28 cellular contexts compared by ENCODE assay signal in genomic region chr11:85893378-85893777, GRCh38. TPM values are rescaled to one million over a fixed set of nuclear protein-coding genes. Genes with fewer than 3 reads are reported as not detected.
"Had no signal": no experiment of that assay in that cellular context is flagged by ENCODE, and none has a peak within 500 bp of the region (broad histone marks: within the 10 kb centered on the region; RNA-seq: fewer than 3 reads in every experiment).

No MANE protein-coding gene starts in this region.

- H3K36me3 Mint-ChIP-seq: activated naive CD8-positive, alpha-beta T cell treated with anti-CD3 and anti-CD28 coated beads, Interleukin-2, amount 10 ng/mL, durations not matched to agents 7 days and 5 days; stimulated activated effector memory CD8-positive, alpha-beta T cell treated with anti-CD3 and anti-CD28 coated beads, Interleukin-12 subunit alpha, Interleukin-12 subunit beta, amount 100 ng/mL, for 72 hours had no signal

- H3K4me1 Mint-ChIP-seq: activated naive CD8-positive, alpha-beta T cell treated with anti-CD3 and anti-CD28 coated beads, Interleukin-2, amount 10 ng/mL, durations not matched to agents 7 days and 5 days; naive thymus-derived CD4-positive, alpha-beta T cell; stimulated activated effector memory CD8-positive, alpha-beta T cell treated with anti-CD3 and anti-CD28 coated beads, Interleukin-12 subunit alpha, Interleukin-12 subunit beta, amount 100 ng/mL, for 72 hours; stimulated activated naive CD8-positive, alpha-beta T cell treated with anti-CD3 and anti-CD28 coated beads, Interleukin-15, amount 100 ng/mL, for 72 hours had no signal

- H3K4me3 ChIP-seq: coronary artery, esophagus squamous epithelium, gastroesophageal sphincter, lower lobe of right lung, tibial nerve had no signal

- H3K79me2 ChIP-seq: parathyroid adenoma had no signal

- H3K9me3 ChIP-seq: esophagus squamous epithelium, gastroesophageal sphincter, lower lobe of right lung, neutrophil, tibial nerve had no signal

- H3K27ac Mint-ChIP-seq: activated naive CD4-positive, alpha-beta T cell treated with anti-CD3 and anti-CD28 coated beads for 36 hours; activated naive CD8-positive, alpha-beta T cell treated with anti-CD3 and anti-CD28 coated beads, Interleukin-2, amount 10 ng/mL, durations not matched to agents 7 days and 5 days; endodermal cell; naive thymus-derived CD4-positive, alpha-beta T cell; stimulated activated effector memory CD8-positive, alpha-beta T cell treated with anti-CD3 and anti-CD28 coated beads, Interleukin-12 subunit alpha, Interleukin-12 subunit beta, amount 100 ng/mL, for 72 hours; stimulated activated naive CD8-positive, alpha-beta T cell treated with anti-CD3 and anti-CD28 coated beads, Interleukin-15, amount 100 ng/mL, for 72 hours; WTC11 had no signal

- H3K27me3 ChIP-seq: esophagus squamous epithelium, gastroesophageal sphincter, neutrophil, tibial nerve had no signal

- H2AFZ ChIP-seq: parathyroid adenoma had no signal

- H3K4me3 Mint-ChIP-seq: activated naive CD4-positive, alpha-beta T cell treated with anti-CD3 and anti-CD28 coated beads for 36 hours; activated naive CD8-positive, alpha-beta T cell treated with anti-CD3 and anti-CD28 coated beads, Interleukin-2, amount 10 ng/mL, durations not matched to agents 7 days and 5 days; activated T-cell treated with anti-CD3 and anti-CD28 coated beads, Interleukin-2, amount 50 U/mL, for 4 hours; endodermal cell; naive thymus-derived CD4-positive, alpha-beta T cell; stimulated activated effector memory CD8-positive, alpha-beta T cell treated with anti-CD3 and anti-CD28 coated beads, Interleukin-12 subunit alpha, Interleukin-12 subunit beta, amount 100 ng/mL, for 72 hours; stimulated activated naive CD8-positive, alpha-beta T cell treated with anti-CD3 and anti-CD28 coated beads, Interleukin-15, amount 100 ng/mL, for 72 hours; WTC11 had no signal

- DNase-seq: activated CD4-positive, alpha-beta T cell treated with anti-CD3 and anti-CD28 coated beads, Interleukin-2, amount 50 U/mL, for 48 hours; activated CD8-positive, alpha-beta memory T cell treated with anti-CD3 and anti-CD28 coated beads, Interleukin-2, amount 50 U/mL, for 48 hours; activated naive CD4-positive, alpha-beta T cell treated with anti-CD3 and anti-CD28 coated beads for 36 hours; activated naive CD8-positive, alpha-beta T cell treated with anti-CD3 and anti-CD28 coated beads, Interleukin-2, amount 10 ng/mL, durations not matched to agents 7 days and 5 days; activated T-cell treated with anti-CD3 and anti-CD28 coated beads, Interleukin-2, amount 50 U/mL, for 4 hours; amygdala; endodermal cell; esophagus squamous epithelium; head of caudate nucleus; hypothalamus; left colon; lower lobe of right lung; naive thymus-derived CD4-positive, alpha-beta T cell; small intestine; stimulated activated CD4-positive, alpha-beta T cell treated with anti-CD3 and anti-CD28 coated beads, Interleukin-2, amount 100 ng/mL, for 24 hours; stimulated activated naive CD8-positive, alpha-beta T cell treated with anti-CD3 and anti-CD28 coated beads, Interleukin-15, amount 100 ng/mL, for 72 hours; T-helper 1 cell had no signal

- H3K27ac ChIP-seq: coronary artery, esophagus squamous epithelium, gastroesophageal sphincter, lower lobe of right lung, neutrophil, parathyroid adenoma, tibial nerve had no signal

- H3K27me3 Mint-ChIP-seq: stimulated activated naive CD8-positive, alpha-beta T cell treated with anti-CD3 and anti-CD28 coated beads, Interleukin-15, amount 100 ng/mL, for 72 hours had no signal

- ATAC-seq: activated T-cell treated with anti-CD3 and anti-CD28 coated beads, Interleukin-2, amount 50 U/mL, for 4 hours; gastroesophageal sphincter; left colon; lower lobe of right lung; naive thymus-derived CD4-positive, alpha-beta T cell; sciatic nerve; stimulated activated effector memory CD8-positive, alpha-beta T cell treated with anti-CD3 and anti-CD28 coated beads, Interleukin-12 subunit alpha, Interleukin-12 subunit beta, amount 100 ng/mL, for 72 hours; stimulated activated naive CD8-positive, alpha-beta T cell treated with anti-CD3 and anti-CD28 coated beads, Interleukin-15, amount 100 ng/mL, for 72 hours; WTC11 had no signal

- H3K9ac ChIP-seq: parathyroid adenoma had no signal

- H3K36me3 ChIP-seq: esophagus squamous epithelium, gastroesophageal sphincter, lower lobe of right lung, neutrophil, tibial nerve had no signal

- H3K9me3 Mint-ChIP-seq: activated naive CD4-positive, alpha-beta T cell treated with anti-CD3 and anti-CD28 coated beads for 36 hours; activated naive CD8-positive, alpha-beta T cell treated with anti-CD3 and anti-CD28 coated beads, Interleukin-2, amount 10 ng/mL, durations not matched to agents 7 days and 5 days; activated T-cell treated with anti-CD3 and anti-CD28 coated beads, Interleukin-2, amount 50 U/mL, for 4 hours; endodermal cell; stimulated activated effector memory CD8-positive, alpha-beta T cell treated with anti-CD3 and anti-CD28 coated beads, Interleukin-12 subunit alpha, Interleukin-12 subunit beta, amount 100 ng/mL, for 72 hours; stimulated activated naive CD8-positive, alpha-beta T cell treated with anti-CD3 and anti-CD28 coated beads, Interleukin-15, amount 100 ng/mL, for 72 hours had no signal

- H3K4me1 ChIP-seq: esophagus squamous epithelium, gastroesophageal sphincter, lower lobe of right lung, parathyroid adenoma, tibial nerve had no signal

RNA-seq across cellular contexts. Expression of gene CCDC83, which starts 38.2 kb away (rescaled TPM):
- total RNA-seq: activated CD8-positive, alpha-beta memory T cell treated with anti-CD3 and anti-CD28 coated beads for 36 hours; activated naive CD4-positive, alpha-beta T cell treated with anti-CD3 and anti-CD28 coated beads for 36 hours; activated naive CD8-positive, alpha-beta T cell treated with anti-CD3 and anti-CD28 coated beads, Interleukin-2, amount 10 ng/mL, durations not matched to agents 7 days and 5 days; activated T-cell treated with anti-CD3 and anti-CD28 coated beads, Interleukin-2, amount 50 U/mL, for 4 hours; bronchial epithelial cell; endodermal cell; esophagus squamous epithelium; gastroesophageal sphincter; left colon; lower lobe of right lung; naive thymus-derived CD4-positive, alpha-beta T cell; pulmonary artery endothelial cell; sciatic nerve; tibial nerve; WTC11 had no signal
